Comparison of ENCODE assay signal across 19 cellular contexts in genomic region chr13:27470042-27470830, GRCh38. TPM values are rescaled to one million over a fixed set of nuclear protein-coding genes. Genes with fewer than 3 reads are reported as not detected.
DNase-seq lines count a peak whose midpoint lies in the region; ATAC-seq and TF ChIP-seq lines count a peak whose summit lies in the region.
"Had no signal": no experiment of that assay in that cellular context is flagged by ENCODE, and none has a peak within 500 bp of the region (broad histone marks: within the 10 kb centered on the region; RNA-seq: fewer than 3 reads in every experiment).

No MANE protein-coding gene starts in this region.

- no peak overlapping the region for H2BK15ac ChIP-seq in mesenchymal stem cell (ENCODE audit: low read depth, poor library complexity, severe bottlenecking)

- TF ChIP-seq POLR2A in Peyer's patch (IDR thresholded peaks at IDR 0.05): no peak

- H3K27ac ChIP-seq in Peyer's patch (peak overlapping the region in 3 of 4 donors; percentile 13 to 80 (median 39)), hepatocyte (peak overlapping the region; percentile 45), mesenchymal stem cell (ENCODE audit: low read length, poor library complexity, severe bottlenecking) (no peak overlapping the region)
- H3K27ac ChIP-seq: 22Rv1; A549; BLaER1 treated with 17β-estradiol and CSF1 and Interleukin-3, amounts not matched to agents 10 nM and 100 nM; C4-2B had no signal

- DNase-seq in Peyer's patch (no peak), hepatocyte (ENCODE audit: low spot score) (no peak), mucosa of descending colon (peak in 1 of 3 donors; percentile 33), type B pancreatic cell (ENCODE audit: extremely low spot score, unreplicated experiment) (peak; percentile 11), ecto neural progenitor cell (ENCODE audit: low spot score) (no peak), mesenchymal stem cell (no peak), occipital lobe (lab: John Stamatoyannopoulos, UW) (no peak)
- DNase-seq: AML-193; Caco-2; Calu3; CD4-positive, alpha-beta T cell; CD8-positive, alpha-beta T cell; DMS79 treated with DMSO at 0.1 percent for 48 hours; GF-D8 had no signal

- intact Hi-C loops in mucosa of descending colon (cut with DNase I, micrococcal nuclease): no loop called here

- no peaks in the 10 kb centered on the region for H3K36me3 ChIP-seq in Peyer's patch
- H3K36me3 ChIP-seq in hepatocyte (replicated peaks; ENCODE audit: insufficient read depth, low read depth): no peaks in the 10 kb centered on the region
- H3K36me3 ChIP-seq in mucosa of descending colon (ENCODE audit: low read depth): no peaks in the 10 kb centered on the region
- no peaks in the 10 kb centered on the region for H3K36me3 ChIP-seq in mesenchymal stem cell (ENCODE audit: control insufficient read depth in 1 of 2, insufficient read depth in 2 of 2, low read depth in 1 of 2, low read length in 2 of 2)
- H3K36me3 ChIP-seq: BLaER1 treated with 17β-estradiol and CSF1 and Interleukin-3, amounts not matched to agents 10 nM and 100 nM had no signal

- no peak overlapping the region for H4K91ac ChIP-seq in mesenchymal stem cell (ENCODE audit: low read length)

- H3K79me2 ChIP-seq in hepatocyte: no peaks in the 10 kb centered on the region

- H3K27me3 Mint-ChIP-seq in type B pancreatic cell: peaks cover 8% of the 10 kb centered on the region
- H3K27me3 Mint-ChIP-seq: B cell; CD4-positive, alpha-beta T cell had no signal

- H3K4me3 ChIP-seq in Peyer's patch (peak overlapping the region in 1 of 4 donors; percentile 36), hepatocyte (no peak overlapping the region), mucosa of descending colon (no peak overlapping the region), mesenchymal stem cell (ENCODE audit: insufficient read depth in 1 of 2, low read depth in 1 of 2, low read length in 2 of 2) (no peak overlapping the region)
- H3K4me3 ChIP-seq: A549; BLaER1 treated with 17β-estradiol and CSF1 and Interleukin-3, amounts not matched to agents 10 nM and 100 nM had no signal

- no peaks in the 10 kb centered on the region for H3K36me3 Mint-ChIP-seq in type B pancreatic cell
- H3K36me3 Mint-ChIP-seq: CD8-positive, alpha-beta T cell had no signal

- 81% methylated on average over 5 of the region's 5 CpGs for WGBS in hepatocyte (ENCODE audit: low lambda C conversion rate, missing lambda C conversion rate)
- 88% methylated on average over 5 of the region's 5 CpGs for WGBS in mesenchymal stem cell

- no peaks in the 10 kb centered on the region for H3K79me1 ChIP-seq in mesenchymal stem cell (replicated peaks; ENCODE audit: low read length, poor library complexity, severe bottlenecking)

- H3K4me1 ChIP-seq in Peyer's patch: no peaks in the 10 kb centered on the region
- no peaks in the 10 kb centered on the region for H3K4me1 ChIP-seq in hepatocyte (ENCODE audit: insufficient read depth)
- no peaks in the 10 kb centered on the region for H3K4me1 ChIP-seq in mucosa of descending colon (ENCODE audit: low read depth)
- no peaks in the 10 kb centered on the region for H3K4me1 ChIP-seq in mesenchymal stem cell (ENCODE audit: control insufficient read depth, insufficient read depth, low read depth, low read length)
- H3K4me1 ChIP-seq: A549 had no signal

- TF ChIP-seq CTCF in Peyer's patch (IDR thresholded peaks at IDR 0.05) (no peak), hepatocyte (IDR thresholded peaks at IDR 0.05; ENCODE audit: poor library complexity) (no peak), mucosa of descending colon (IDR thresholded peaks at IDR 0.05) (no peak), type B pancreatic cell (conservative IDR thresholded peaks at IDR 0.05) (no peak)

- H3K18ac ChIP-seq in mesenchymal stem cell (ENCODE audit: low read depth in 1 of 2, low read length in 2 of 2): no peak overlapping the region

- no peak overlapping the region for H4K8ac ChIP-seq in mesenchymal stem cell (ENCODE audit: low read length)

- peak; percentile 85 for ATAC-seq in mucosa of descending colon
- ATAC-seq: A549; CD8-positive, alpha-beta T cell had no signal

- H3K27ac Mint-ChIP-seq in type B pancreatic cell: no peak overlapping the region
- H3K27ac Mint-ChIP-seq: B cell; CD4-positive, alpha-beta T cell; CD8-positive, alpha-beta T cell had no signal

- H2BK12ac ChIP-seq in mesenchymal stem cell (ENCODE audit: low read length in 2 of 2): no peak overlapping the region

- no peak overlapping the region for H3K9ac ChIP-seq in mesenchymal stem cell (ENCODE audit: low read length)
- H3K9ac ChIP-seq: BLaER1 treated with 17β-estradiol and CSF1 and Interleukin-3, amounts not matched to agents 10 nM and 100 nM had no signal

- no peaks in the 10 kb centered on the region for H3K9me2 ChIP-seq in hepatocyte (replicated peaks; ENCODE audit: insufficient read depth)

- H3K4me2 ChIP-seq in hepatocyte (no peak overlapping the region), mesenchymal stem cell (ENCODE audit: low read length, poor library complexity, severe bottlenecking) (no peak overlapping the region)
- H3K4me2 ChIP-seq: A549; BLaER1 treated with 17β-estradiol and CSF1 and Interleukin-3, amounts not matched to agents 10 nM and 100 nM had no signal

- H3K4ac ChIP-seq in mesenchymal stem cell (ENCODE audit: low read depth in 1 of 2, low read length in 2 of 2): no peak overlapping the region

- H2AFZ ChIP-seq in hepatocyte (no peak overlapping the region), mesenchymal stem cell (ENCODE audit: low read depth, low read length) (no peak overlapping the region)

- no peak overlapping the region for H2BK120ac ChIP-seq in mesenchymal stem cell (ENCODE audit: low read depth, low read length)

- no peak overlapping the region for H3K23ac ChIP-seq in mesenchymal stem cell (ENCODE audit: low read length in 2 of 2)

- H3K9me3 Mint-ChIP-seq in type B pancreatic cell: no peaks in the 10 kb centered on the region
- H3K9me3 Mint-ChIP-seq: CD4-positive, alpha-beta T cell; CD8-positive, alpha-beta T cell had no signal

- no peaks in the 10 kb centered on the region for H3K9me3 ChIP-seq in Peyer's patch
- H3K9me3 ChIP-seq in hepatocyte (ENCODE audit: low read depth): no peaks in the 10 kb centered on the region
- no peaks in the 10 kb centered on the region for H3K9me3 ChIP-seq in mucosa of descending colon
- no peaks in the 10 kb centered on the region for H3K9me3 ChIP-seq in mesenchymal stem cell (ENCODE audit: control insufficient read depth, low read length)
- H3K9me3 ChIP-seq: A549, Caco-2 had no signal

- H2BK5ac ChIP-seq in mesenchymal stem cell (ENCODE audit: low read depth, low read length, poor library complexity, severe bottlenecking): no peak overlapping the region

- H2AK5ac ChIP-seq in mesenchymal stem cell (ENCODE audit: low read length, severe bottlenecking): no peak overlapping the region

- H3K4me1 Mint-ChIP-seq in type B pancreatic cell (ENCODE audit: unreplicated experiment): no peaks in the 10 kb centered on the region

- H3K4me3 Mint-ChIP-seq in type B pancreatic cell: no peak overlapping the region
- H3K4me3 Mint-ChIP-seq: B cell; CD4-positive, alpha-beta T cell; CD8-positive, alpha-beta T cell had no signal

- H3K14ac ChIP-seq in mesenchymal stem cell (ENCODE audit: low read length in 2 of 2): no peak overlapping the region

- no peaks in the 10 kb centered on the region for H3K27me3 ChIP-seq in Peyer's patch
- H3K27me3 ChIP-seq in hepatocyte: no peaks in the 10 kb centered on the region
- H3K27me3 ChIP-seq in mesenchymal stem cell (ENCODE audit: control insufficient read depth in 1 of 2, insufficient read depth in 1 of 2, low read length in 2 of 2): peaks cover 26 to 27% of the 10 kb centered on the region in 2 experiments
- H3K27me3 ChIP-seq: BLaER1 treated with 17β-estradiol and CSF1 and Interleukin-3, amounts not matched to agents 10 nM and 100 nM had no signal

- H4K20me1 ChIP-seq in hepatocyte (ENCODE audit: insufficient read depth, poor library complexity, severe bottlenecking): no peaks in the 10 kb centered on the region
- H4K20me1 ChIP-seq: BLaER1 treated with 17β-estradiol and CSF1 and Interleukin-3, amounts not matched to agents 10 nM and 100 nM had no signal

RNA-seq across cellular contexts. Expression of gene MTIF3, which starts 19.9 kb away (rescaled TPM):
- total RNA-seq in Peyer's patch (100 to 1,000 TPM in 1 of 4 donors, 10 to 100 TPM in 3; 78.6 to 150 (median 86.4) TPM), hepatocyte (66.7 and 82.3 TPM in 2 replicates), mucosa of descending colon (10 to 100 TPM; 54.1 to 57.4 (median 56.3) TPM), type B pancreatic cell (ENCODE audit: low replicate concordance) (39.7 and 42.2 TPM in 2 replicates), occipital lobe (50.2 TPM)
- 58.0 and 71.6 TPM in 2 replicates for polyA plus RNA-seq in hepatocyte
- 104 TPM for polyA plus RNA-seq in mesenchymal stem cell (2013, experiment 1 of 2)
- 101 TPM for polyA plus RNA-seq in mesenchymal stem cell (2013, experiment 2 of 2)

RNA-seq across cellular contexts. Expression of gene GTF3A, which starts 45.8 kb away (rescaled TPM):
- total RNA-seq in Peyer's patch (100 to 1,000 TPM in 1 of 4 donors, 10 to 100 TPM in 3; 29.2 to 179 (median 49.3) TPM), hepatocyte (63.2 and 77.1 TPM in 2 replicates), mucosa of descending colon (10 to 100 TPM; 32.4 to 70.7 (median 43.0) TPM), type B pancreatic cell (ENCODE audit: low replicate concordance) (68.0 and 69.0 TPM in 2 replicates), occipital lobe (68.0 TPM)
- polyA plus RNA-seq in hepatocyte: 104 and 121 TPM in 2 replicates
- polyA plus RNA-seq in mesenchymal stem cell (2013, experiment 1 of 2): 106 TPM
- polyA plus RNA-seq in mesenchymal stem cell (2013, experiment 2 of 2): 107 TPM
